ENCODE assay signal across 1 cellular context in the genomic region with DNA sequence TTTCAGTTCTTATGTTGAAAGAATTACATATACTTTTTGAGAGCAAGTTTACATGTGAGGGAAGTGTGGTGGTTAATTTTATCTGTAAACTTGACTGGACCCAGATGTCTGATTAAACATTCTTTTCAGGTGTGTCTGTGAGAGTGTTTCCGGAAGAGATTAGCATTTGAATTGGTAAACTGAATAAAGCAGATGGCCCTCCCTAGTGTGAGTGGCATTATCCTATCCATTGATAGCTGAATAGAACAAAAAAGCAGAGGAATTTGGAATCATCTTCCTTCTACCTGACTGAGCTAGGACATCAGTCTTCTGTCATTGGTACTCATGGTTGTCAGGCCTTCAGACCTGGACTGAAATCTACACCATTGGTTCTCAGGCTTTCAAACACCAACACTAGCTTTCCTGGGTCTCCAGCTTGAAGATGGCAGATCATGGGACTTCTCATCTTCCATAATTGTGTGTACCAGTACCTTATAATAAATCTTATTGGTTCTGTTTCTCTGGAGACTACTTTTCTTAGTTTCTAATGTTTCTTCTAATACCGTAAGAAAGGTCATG.
TF ChIP-seq lines count a peak whose summit lies in the region.

No MANE protein-coding gene starts in this region.

TF ChIP-seq in GM23338, 12 proteins besides CTCF, POLR2A, EP300 and RAD21 (continued from another document):
- TF ChIP-seq, protein P1, sequence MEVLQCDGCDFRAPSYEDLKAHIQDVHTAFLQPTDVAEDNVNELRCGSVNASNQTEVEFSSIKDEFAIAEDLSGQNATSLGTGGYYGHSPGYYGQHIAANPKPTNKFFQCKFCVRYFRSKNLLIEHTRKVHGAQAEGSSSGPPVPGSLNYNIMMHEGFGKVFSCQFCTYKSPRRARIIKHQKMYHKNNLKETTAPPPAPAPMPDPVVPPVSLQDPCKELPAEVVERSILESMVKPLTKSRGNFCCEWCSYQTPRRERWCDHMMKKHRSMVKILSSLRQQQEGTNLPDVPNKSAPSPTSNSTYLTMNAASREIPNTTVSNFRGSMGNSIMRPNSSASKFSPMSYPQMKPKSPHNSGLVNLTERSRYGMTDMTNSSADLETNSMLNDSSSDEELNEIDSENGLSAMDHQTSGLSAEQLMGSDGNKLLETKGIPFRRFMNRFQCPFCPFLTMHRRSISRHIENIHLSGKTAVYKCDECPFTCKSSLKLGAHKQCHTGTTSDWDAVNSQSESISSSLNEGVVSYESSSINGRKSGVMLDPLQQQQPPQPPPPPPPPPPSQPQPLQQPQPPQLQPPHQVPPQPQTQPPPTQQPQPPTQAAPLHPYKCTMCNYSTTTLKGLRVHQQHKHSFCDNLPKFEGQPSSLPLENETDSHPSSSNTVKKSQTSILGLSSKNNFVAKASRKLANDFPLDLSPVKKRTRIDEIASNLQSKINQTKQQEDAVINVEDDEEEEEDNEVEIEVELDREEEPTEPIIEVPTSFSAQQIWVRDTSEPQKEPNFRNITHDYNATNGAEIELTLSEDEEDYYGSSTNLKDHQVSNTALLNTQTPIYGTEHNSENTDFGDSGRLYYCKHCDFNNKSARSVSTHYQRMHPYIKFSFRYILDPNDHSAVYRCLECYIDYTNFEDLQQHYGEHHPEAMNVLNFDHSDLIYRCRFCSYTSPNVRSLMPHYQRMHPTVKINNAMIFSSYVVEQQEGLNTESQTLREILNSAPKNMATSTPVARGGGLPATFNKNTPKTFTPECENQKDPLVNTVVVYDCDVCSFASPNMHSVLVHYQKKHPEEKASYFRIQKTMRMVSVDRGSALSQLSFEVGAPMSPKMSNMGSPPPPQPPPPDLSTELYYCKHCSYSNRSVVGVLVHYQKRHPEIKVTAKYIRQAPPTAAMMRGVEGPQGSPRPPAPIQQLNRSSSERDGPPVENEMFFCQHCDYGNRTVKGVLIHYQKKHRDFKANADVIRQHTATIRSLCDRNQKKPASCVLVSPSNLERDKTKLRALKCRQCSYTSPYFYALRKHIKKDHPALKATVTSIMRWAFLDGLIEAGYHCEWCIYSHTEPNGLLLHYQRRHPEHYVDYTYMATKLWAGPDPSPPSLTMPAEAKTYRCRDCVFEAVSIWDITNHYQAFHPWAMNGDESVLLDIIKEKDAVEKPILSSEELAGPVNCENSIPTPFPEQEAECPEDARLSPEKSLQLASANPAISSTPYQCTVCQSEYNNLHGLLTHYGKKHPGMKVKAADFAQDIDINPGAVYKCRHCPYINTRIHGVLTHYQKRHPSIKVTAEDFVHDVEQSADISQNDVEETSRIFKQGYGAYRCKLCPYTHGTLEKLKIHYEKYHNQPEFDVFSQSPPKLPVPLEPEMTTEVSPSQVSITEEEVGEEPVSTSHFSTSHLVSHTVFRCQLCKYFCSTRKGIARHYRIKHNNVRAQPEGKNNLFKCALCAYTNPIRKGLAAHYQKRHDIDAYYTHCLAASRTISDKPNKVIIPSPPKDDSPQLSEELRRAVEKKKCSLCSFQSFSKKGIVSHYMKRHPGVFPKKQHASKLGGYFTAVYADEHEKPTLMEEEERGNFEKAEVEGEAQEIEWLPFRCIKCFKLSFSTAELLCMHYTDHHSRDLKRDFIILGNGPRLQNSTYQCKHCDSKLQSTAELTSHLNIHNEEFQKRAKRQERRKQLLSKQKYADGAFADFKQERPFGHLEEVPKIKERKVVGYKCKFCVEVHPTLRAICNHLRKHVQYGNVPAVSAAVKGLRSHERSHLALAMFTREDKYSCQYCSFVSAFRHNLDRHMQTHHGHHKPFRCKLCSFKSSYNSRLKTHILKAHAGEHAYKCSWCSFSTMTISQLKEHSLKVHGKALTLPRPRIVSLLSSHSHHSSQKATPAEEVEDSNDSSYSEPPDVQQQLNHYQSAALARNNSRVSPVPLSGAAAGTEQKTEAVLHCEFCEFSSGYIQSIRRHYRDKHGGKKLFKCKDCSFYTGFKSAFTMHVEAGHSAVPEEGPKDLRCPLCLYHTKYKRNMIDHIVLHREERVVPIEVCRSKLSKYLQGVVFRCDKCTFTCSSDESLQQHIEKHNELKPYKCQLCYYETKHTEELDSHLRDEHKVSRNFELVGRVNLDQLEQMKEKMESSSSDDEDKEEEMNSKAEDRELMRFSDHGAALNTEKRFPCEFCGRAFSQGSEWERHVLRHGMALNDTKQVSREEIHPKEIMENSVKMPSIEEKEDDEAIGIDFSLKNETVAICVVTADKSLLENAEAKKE (CRISPR knock-in tag; IDR thresholded peaks at IDR 0.05) = peak; percentile 93
- TF ChIP-seq EZH2phosphoT487 (IDR thresholded peaks at IDR 0.05; ENCODE audit: unreplicated experiment) (no peak), ZNF331 (CRISPR knock-in tag; IDR thresholded peaks at IDR 0.05; ENCODE audit: low read depth) (no peak), EZH2 (IDR thresholded peaks at IDR 0.05; ENCODE audit: low read depth, unreplicated experiment) (no peak)
